Comparison of ENCODE assay signal across 38 cellular contexts in genomic region chr5:138996120-138996519, GRCh38.
"Had no signal": no experiment of that assay in that cellular context is flagged by ENCODE, and none has a peak within 500 bp of the region (broad histone marks: within the 10 kb centered on the region; RNA-seq: fewer than 3 reads in every experiment).

No MANE protein-coding gene starts in this region.

- H3K9me3 ChIP-seq: adrenal gland, ascending aorta, body of pancreas, breast epithelium had no signal

- H3K4me1 Mint-ChIP-seq: activated naive CD4-positive, alpha-beta T cell treated with anti-CD3 and anti-CD28 coated beads, Interleukin-2, amount 10 ng/mL, durations not matched to agents 7 days and 5 days; activated naive CD4-positive, alpha-beta T cell treated with anti-CD3 and anti-CD28 coated beads, Interleukin-2, amount 50 U/mL, for 24 hours; activated naive CD8-positive, alpha-beta T cell treated with anti-CD3 and anti-CD28 coated beads for 36 hours; activated naive CD8-positive, alpha-beta T cell treated with anti-CD3 and anti-CD28 coated beads, Interleukin-2, amount 10 ng/mL, durations not matched to agents 7 days and 5 days; activated naive CD8-positive, alpha-beta T cell treated with anti-CD3 and anti-CD28 coated beads, Interleukin-2, amount 50 U/mL, for 24 hours; activated T-helper 17 cell treated with anti-CD3 and anti-CD28 coated beads, Interleukin-2, amount 50 U/mL, for 72 hours; central memory CD8-positive, alpha-beta T cell had no signal

- FAIRE-seq: astrocyte, bronchial epithelial cell had no signal

- H3K36me3 Mint-ChIP-seq: activated naive CD4-positive, alpha-beta T cell treated with anti-CD3 and anti-CD28 coated beads, Interleukin-2, amount 10 ng/mL, durations not matched to agents 7 days and 5 days had no signal

- ATAC-seq: activated naive CD4-positive, alpha-beta T cell treated with anti-CD3 and anti-CD28 coated beads, Interleukin-2, amount 50 U/mL, for 72 hours; activated naive CD8-positive, alpha-beta T cell treated with anti-CD3 and anti-CD28 coated beads, Interleukin-2, amount 50 U/mL, for 24 hours; activated T-cell treated with anti-CD3 and anti-CD28 coated beads, Interleukin-2, amount 50 U/mL, for 4 hours; activated T-cell treated with anti-CD3 and anti-CD28 coated beads, Interleukin-2, amount 50 U/mL, for 72 hours; activated T-helper 17 cell treated with anti-CD3 and anti-CD28 coated beads, Interleukin-2, amount 50 U/mL, for 72 hours; body of pancreas had no signal

- H3K4me3 ChIP-seq: adrenal gland, ascending aorta, body of pancreas, breast epithelium, cardiac muscle cell had no signal

- H3K9me3 Mint-ChIP-seq: activated naive CD4-positive, alpha-beta T cell treated with anti-CD3 and anti-CD28 coated beads, Interleukin-2, amount 10 ng/mL, durations not matched to agents 7 days and 5 days; activated T-helper 17 cell treated with anti-CD3 and anti-CD28 coated beads, Interleukin-2, amount 50 U/mL, for 72 hours; central memory CD8-positive, alpha-beta T cell had no signal

- H3K4me1 ChIP-seq: ascending aorta, body of pancreas, breast epithelium had no signal

- H3K4me3 Mint-ChIP-seq: activated naive CD4-positive, alpha-beta T cell treated with anti-CD3 and anti-CD28 coated beads for 36 hours; activated naive CD4-positive, alpha-beta T cell treated with anti-CD3 and anti-CD28 coated beads, Interleukin-2, amount 10 ng/mL, durations not matched to agents 7 days and 5 days; activated naive CD4-positive, alpha-beta T cell treated with anti-CD3 and anti-CD28 coated beads, Interleukin-2, amount 50 U/mL, for 24 hours; activated naive CD8-positive, alpha-beta T cell; activated naive CD8-positive, alpha-beta T cell treated with anti-CD3 and anti-CD28 coated beads for 36 hours; activated naive CD8-positive, alpha-beta T cell treated with anti-CD3 and anti-CD28 coated beads, Interleukin-2, amount 10 ng/mL, durations not matched to agents 7 days and 5 days; activated naive CD8-positive, alpha-beta T cell treated with anti-CD3 and anti-CD28 coated beads, Interleukin-2, amount 50 U/mL, for 24 hours; activated T-cell treated with anti-CD3 and anti-CD28 coated beads, Interleukin-2, amount 50 U/mL, for 4 hours; activated T-cell treated with anti-CD3 and anti-CD28 coated beads, Interleukin-2, amount 50 U/mL, for 72 hours; activated T-helper 1 cell treated with anti-CD3 and anti-CD28 coated beads, Interleukin-12 subunit alpha, Interleukin-12 subunit beta, Interleukin-2, Interleukin-4 antibody, amounts not matched to agents 30 ng/mL and 10 ng/mL and 1 ng/mL, durations not matched to agents 14 hours and 24 hours and 36 hours; activated T-helper 17 cell treated with anti-CD3 and anti-CD28 coated beads, Interleukin-2, amount 50 U/mL, for 72 hours; brain; central memory CD8-positive, alpha-beta T cell had no signal

- H3K27ac Mint-ChIP-seq: activated naive CD4-positive, alpha-beta T cell treated with anti-CD3 and anti-CD28 coated beads for 36 hours; activated naive CD4-positive, alpha-beta T cell treated with anti-CD3 and anti-CD28 coated beads, Interleukin-2, amount 10 ng/mL, durations not matched to agents 7 days and 5 days; activated naive CD4-positive, alpha-beta T cell treated with anti-CD3 and anti-CD28 coated beads, Interleukin-2, amount 50 U/mL, for 24 hours; activated naive CD4-positive, alpha-beta T cell treated with anti-CD3 and anti-CD28 coated beads, Interleukin-2, amount 50 U/mL, for 72 hours; activated naive CD8-positive, alpha-beta T cell; activated naive CD8-positive, alpha-beta T cell treated with anti-CD3 and anti-CD28 coated beads for 36 hours; activated naive CD8-positive, alpha-beta T cell treated with anti-CD3 and anti-CD28 coated beads, Interleukin-2, amount 10 ng/mL, durations not matched to agents 7 days and 5 days; activated naive CD8-positive, alpha-beta T cell treated with anti-CD3 and anti-CD28 coated beads, Interleukin-2, amount 50 U/mL, for 24 hours; activated T-cell treated with anti-CD3 and anti-CD28 coated beads, Interleukin-2, amount 50 U/mL, for 72 hours; activated T-helper 1 cell treated with anti-CD3 and anti-CD28 coated beads, Interleukin-12 subunit alpha, Interleukin-12 subunit beta, Interleukin-2, Interleukin-4 antibody, amounts not matched to agents 30 ng/mL and 10 ng/mL and 1 ng/mL, durations not matched to agents 14 hours and 24 hours and 36 hours; activated T-helper 17 cell treated with anti-CD3 and anti-CD28 coated beads, Interleukin-2, amount 50 U/mL, for 72 hours; activated T-helper 2 cell treated with anti-CD3 and anti-CD28 coated beads, Interferon-gamma antibody, Interleukin-2, Interleukin-4, amounts not matched to agents 10 μg/mL and 5 μg/mL and 100 μg/mL, durations not matched to agents 14 hours and 24 hours and 36 hours; brain had no signal

- H3K27me3 Mint-ChIP-seq: activated naive CD4-positive, alpha-beta T cell treated with anti-CD3 and anti-CD28 coated beads, Interleukin-2, amount 10 ng/mL, durations not matched to agents 7 days and 5 days; activated naive CD4-positive, alpha-beta T cell treated with anti-CD3 and anti-CD28 coated beads, Interleukin-2, amount 50 U/mL, for 24 hours; activated naive CD8-positive, alpha-beta T cell; activated naive CD8-positive, alpha-beta T cell treated with anti-CD3 and anti-CD28 coated beads for 36 hours; activated naive CD8-positive, alpha-beta T cell treated with anti-CD3 and anti-CD28 coated beads, Interleukin-2, amount 10 ng/mL, durations not matched to agents 7 days and 5 days; activated naive CD8-positive, alpha-beta T cell treated with anti-CD3 and anti-CD28 coated beads, Interleukin-2, amount 50 U/mL, for 24 hours; activated T-helper 17 cell treated with anti-CD3 and anti-CD28 coated beads, Interleukin-2, amount 50 U/mL, for 72 hours; central memory CD8-positive, alpha-beta T cell had no signal

- DNase-seq: activated effector memory CD4-positive, alpha-beta T cell treated with anti-CD3 and anti-CD28 coated beads, Interleukin-2, amount 50 U/mL, for 16 hours; activated effector memory CD4-positive, alpha-beta T cell treated with Interleukin-2 at 50 U/mL for 16 hours; activated gamma-delta T cell; activated gamma-delta T cell treated with Interleukin-2 at 50 U/mL for 16 hours; activated naive CD4-positive, alpha-beta T cell; activated naive CD4-positive, alpha-beta T cell treated with anti-CD3 and anti-CD28 coated beads for 36 hours; activated naive CD4-positive, alpha-beta T cell treated with anti-CD3 and anti-CD28 coated beads, Interleukin-2, amount 10 ng/mL, durations not matched to agents 7 days and 5 days; activated naive CD4-positive, alpha-beta T cell treated with anti-CD3 and anti-CD28 coated beads, Interleukin-2, amount 50 U/mL, for 16 hours; activated naive CD4-positive, alpha-beta T cell treated with Interleukin-2 at 50 U/mL for 16 hours; activated naive CD8-positive, alpha-beta T cell treated with anti-CD3 and anti-CD28 coated beads for 36 hours; activated naive CD8-positive, alpha-beta T cell treated with anti-CD3 and anti-CD28 coated beads, Interleukin-2, amount 10 ng/mL, durations not matched to agents 7 days and 5 days; activated naive CD8-positive, alpha-beta T cell treated with anti-CD3 and anti-CD28 coated beads, Interleukin-2, amount 50 U/mL, for 24 hours; activated T-cell treated with anti-CD3 and anti-CD28 coated beads, Interleukin-2, amount 50 U/mL, for 4 hours; activated T-cell treated with anti-CD3 and anti-CD28 coated beads, Interleukin-2, amount 50 U/mL, for 48 hours; activated T-cell treated with anti-CD3 and anti-CD28 coated beads, Interleukin-2, amount 50 U/mL, for 72 hours; adrenal gland; amniotic stem cell; amygdala; anterior cingulate cortex; aorta; body of pancreas; brain microvascular endothelial cell; caudate nucleus; central memory CD4-positive, alpha-beta T cell; cerebellar nuclear complex had no signal

- H3K27ac ChIP-seq: adrenal gland, ascending aorta, body of pancreas, brain microvascular endothelial cell, breast epithelium, cardiac muscle cell had no signal
